Comparison of ENCODE assay signal across 17 cellular contexts in genomic region chr14:96247031-96247430, GRCh38. TPM values are rescaled to one million over a fixed set of nuclear protein-coding genes. Genes with fewer than 3 reads are reported as not detected.
"Had no signal": no experiment of that assay in that cellular context is flagged by ENCODE, and none has a peak within 500 bp of the region (broad histone marks: within the 10 kb centered on the region; RNA-seq: fewer than 3 reads in every experiment).

No MANE protein-coding gene starts in this region.

- DNase-seq: activated CD4-positive, alpha-beta T cell treated with anti-CD3 and anti-CD28 coated beads for 48 hours; activated CD8-positive, alpha-beta T cell treated with anti-CD3 and anti-CD28 coated beads for 36 hours; activated naive CD8-positive, alpha-beta T cell treated with anti-CD3 and anti-CD28 coated beads for 36 hours; activated T-cell treated with anti-CD3 and anti-CD28 coated beads, Interleukin-2, amount 50 U/mL, for 48 hours; cortex of kidney; effector CD4-positive, alpha-beta T cell; heart right ventricle; naive B cell; right cardiac atrium; stimulated activated naive CD8-positive, alpha-beta T cell treated with anti-CD3 and anti-CD28 coated beads, Interleukin-15, Interleukin-2, amounts not matched to agents 100 U/mL and 50 U/mL, for 24 hours; T-helper 17 cell; transverse colon had no signal

- H3K27me3 ChIP-seq: neutrophil, transverse colon had no signal

- H3K36me3 ChIP-seq: heart right ventricle, neutrophil, transverse colon had no signal

- H3K4me1 Mint-ChIP-seq: activated naive CD8-positive, alpha-beta T cell treated with anti-CD3 and anti-CD28 coated beads for 36 hours; brain; central memory CD8-positive, alpha-beta T cell; naive B cell had no signal

- H3K4me3 Mint-ChIP-seq: activated CD8-positive, alpha-beta T cell treated with anti-CD3 and anti-CD28 coated beads for 36 hours; activated naive CD8-positive, alpha-beta T cell treated with anti-CD3 and anti-CD28 coated beads for 36 hours; brain; central memory CD8-positive, alpha-beta T cell; naive B cell; T-helper 17 cell; WTC11 had no signal

- H3K36me3 Mint-ChIP-seq: activated naive CD8-positive, alpha-beta T cell treated with anti-CD3 and anti-CD28 coated beads for 36 hours; brain; naive B cell had no signal

- ATAC-seq: activated CD8-positive, alpha-beta T cell treated with anti-CD3 and anti-CD28 coated beads for 36 hours; stimulated activated naive CD8-positive, alpha-beta T cell treated with anti-CD3 and anti-CD28 coated beads, Interleukin-15, Interleukin-2, amounts not matched to agents 100 U/mL and 50 U/mL, for 24 hours; T-helper 17 cell; WTC11 had no signal

- H3K9me3 ChIP-seq: heart right ventricle, neutrophil, transverse colon had no signal

- H3K27ac ChIP-seq: heart right ventricle, neutrophil had no signal

- H3K4me3 ChIP-seq: heart right ventricle, transverse colon had no signal

- H3K27ac Mint-ChIP-seq: activated CD8-positive, alpha-beta T cell treated with anti-CD3 and anti-CD28 coated beads for 36 hours; activated naive CD8-positive, alpha-beta T cell treated with anti-CD3 and anti-CD28 coated beads for 36 hours; brain; naive B cell; T-helper 17 cell; WTC11 had no signal

- H3K9me3 Mint-ChIP-seq: activated CD8-positive, alpha-beta T cell treated with anti-CD3 and anti-CD28 coated beads for 36 hours; activated naive CD8-positive, alpha-beta T cell treated with anti-CD3 and anti-CD28 coated beads for 36 hours; central memory CD8-positive, alpha-beta T cell had no signal

RNA-seq across cellular contexts. Expression of gene BDKRB1, which starts 9.0 kb away (rescaled TPM):
- total RNA-seq: activated CD8-positive, alpha-beta T cell treated with anti-CD3 and anti-CD28 coated beads for 36 hours; activated naive CD8-positive, alpha-beta T cell treated with anti-CD3 and anti-CD28 coated beads for 36 hours; lung microvascular endothelial cell; right cardiac atrium; T-helper 17 cell had no signal

RNA-seq across cellular contexts. Expression of gene BDKRB2, which starts 42.4 kb away (rescaled TPM):
- total RNA-seq: activated CD8-positive, alpha-beta T cell treated with anti-CD3 and anti-CD28 coated beads for 36 hours; activated naive CD8-positive, alpha-beta T cell treated with anti-CD3 and anti-CD28 coated beads for 36 hours; T-helper 17 cell had no signal
